In the genomic region with DNA sequence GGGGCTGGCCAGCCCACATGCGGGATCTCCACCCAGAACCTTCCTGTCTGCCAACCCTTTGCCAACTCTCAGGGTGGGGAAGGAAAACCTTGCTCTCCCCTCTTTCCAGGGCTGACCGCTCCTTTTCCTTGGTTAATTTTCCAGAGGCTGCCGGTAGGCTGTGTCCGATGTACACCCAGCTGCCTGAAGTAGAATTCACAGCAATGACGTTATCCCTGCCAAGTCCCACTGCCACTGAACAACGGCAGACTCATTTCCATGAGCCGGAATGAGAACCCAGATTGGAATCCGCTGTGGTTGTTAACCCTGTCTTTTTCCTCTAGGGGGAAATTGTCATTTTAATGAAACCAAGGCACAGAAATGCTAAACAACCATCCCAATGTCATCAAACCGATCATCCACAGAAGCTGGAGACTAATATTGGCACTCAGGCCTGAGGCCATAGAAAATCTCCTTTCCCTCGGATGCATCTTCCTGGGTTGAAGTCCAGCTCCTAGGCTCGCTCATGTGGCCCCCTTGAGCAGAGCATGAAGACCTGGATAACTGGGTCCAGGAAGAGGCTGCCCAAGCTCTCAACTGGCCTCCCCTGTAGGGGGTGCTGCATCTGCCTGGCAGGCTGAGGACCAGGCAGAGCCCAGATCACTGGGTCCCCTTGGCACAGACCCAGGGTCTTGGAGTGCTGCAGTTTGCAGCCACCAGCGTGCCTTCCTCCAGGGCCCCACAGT, we compare ENCODE assay signal across 1 cellular context.
A peak's percentile ranks its signal among the peaks of the same experiment; 100 is the strongest.
TF ChIP-seq lines count a peak whose summit lies in the region.

No MANE protein-coding gene starts in this region.

TF ChIP-seq in HepG2, 621 proteins besides CTCF, POLR2A, EP300 and RAD21 (continued from another document):
- TF ChIP-seq, protein P1, sequence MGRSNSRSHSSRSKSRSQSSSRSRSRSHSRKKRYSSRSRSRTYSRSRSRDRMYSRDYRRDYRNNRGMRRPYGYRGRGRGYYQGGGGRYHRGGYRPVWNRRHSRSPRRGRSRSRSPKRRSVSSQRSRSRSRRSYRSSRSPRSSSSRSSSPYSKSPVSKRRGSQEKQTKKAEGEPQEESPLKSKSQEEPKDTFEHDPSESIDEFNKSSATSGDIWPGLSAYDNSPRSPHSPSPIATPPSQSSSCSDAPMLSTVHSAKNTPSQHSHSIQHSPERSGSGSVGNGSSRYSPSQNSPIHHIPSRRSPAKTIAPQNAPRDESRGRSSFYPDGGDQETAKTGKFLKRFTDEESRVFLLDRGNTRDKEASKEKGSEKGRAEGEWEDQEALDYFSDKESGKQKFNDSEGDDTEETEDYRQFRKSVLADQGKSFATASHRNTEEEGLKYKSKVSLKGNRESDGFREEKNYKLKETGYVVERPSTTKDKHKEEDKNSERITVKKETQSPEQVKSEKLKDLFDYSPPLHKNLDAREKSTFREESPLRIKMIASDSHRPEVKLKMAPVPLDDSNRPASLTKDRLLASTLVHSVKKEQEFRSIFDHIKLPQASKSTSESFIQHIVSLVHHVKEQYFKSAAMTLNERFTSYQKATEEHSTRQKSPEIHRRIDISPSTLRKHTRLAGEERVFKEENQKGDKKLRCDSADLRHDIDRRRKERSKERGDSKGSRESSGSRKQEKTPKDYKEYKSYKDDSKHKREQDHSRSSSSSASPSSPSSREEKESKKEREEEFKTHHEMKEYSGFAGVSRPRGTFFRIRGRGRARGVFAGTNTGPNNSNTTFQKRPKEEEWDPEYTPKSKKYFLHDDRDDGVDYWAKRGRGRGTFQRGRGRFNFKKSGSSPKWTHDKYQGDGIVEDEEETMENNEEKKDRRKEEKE (IDR thresholded peaks at IDR 0.05), result no peak
- TF ChIP-seq CAMTA2 (CRISPR knock-in tag; IDR thresholded peaks at IDR 0.05; ENCODE audit: borderline replicate concordance) (no peak), POLR2AphosphoS5 (IDR thresholded peaks at IDR 0.05; ENCODE audit: low read depth, low read length) (no peak)
- TF ChIP-seq, protein P2, sequence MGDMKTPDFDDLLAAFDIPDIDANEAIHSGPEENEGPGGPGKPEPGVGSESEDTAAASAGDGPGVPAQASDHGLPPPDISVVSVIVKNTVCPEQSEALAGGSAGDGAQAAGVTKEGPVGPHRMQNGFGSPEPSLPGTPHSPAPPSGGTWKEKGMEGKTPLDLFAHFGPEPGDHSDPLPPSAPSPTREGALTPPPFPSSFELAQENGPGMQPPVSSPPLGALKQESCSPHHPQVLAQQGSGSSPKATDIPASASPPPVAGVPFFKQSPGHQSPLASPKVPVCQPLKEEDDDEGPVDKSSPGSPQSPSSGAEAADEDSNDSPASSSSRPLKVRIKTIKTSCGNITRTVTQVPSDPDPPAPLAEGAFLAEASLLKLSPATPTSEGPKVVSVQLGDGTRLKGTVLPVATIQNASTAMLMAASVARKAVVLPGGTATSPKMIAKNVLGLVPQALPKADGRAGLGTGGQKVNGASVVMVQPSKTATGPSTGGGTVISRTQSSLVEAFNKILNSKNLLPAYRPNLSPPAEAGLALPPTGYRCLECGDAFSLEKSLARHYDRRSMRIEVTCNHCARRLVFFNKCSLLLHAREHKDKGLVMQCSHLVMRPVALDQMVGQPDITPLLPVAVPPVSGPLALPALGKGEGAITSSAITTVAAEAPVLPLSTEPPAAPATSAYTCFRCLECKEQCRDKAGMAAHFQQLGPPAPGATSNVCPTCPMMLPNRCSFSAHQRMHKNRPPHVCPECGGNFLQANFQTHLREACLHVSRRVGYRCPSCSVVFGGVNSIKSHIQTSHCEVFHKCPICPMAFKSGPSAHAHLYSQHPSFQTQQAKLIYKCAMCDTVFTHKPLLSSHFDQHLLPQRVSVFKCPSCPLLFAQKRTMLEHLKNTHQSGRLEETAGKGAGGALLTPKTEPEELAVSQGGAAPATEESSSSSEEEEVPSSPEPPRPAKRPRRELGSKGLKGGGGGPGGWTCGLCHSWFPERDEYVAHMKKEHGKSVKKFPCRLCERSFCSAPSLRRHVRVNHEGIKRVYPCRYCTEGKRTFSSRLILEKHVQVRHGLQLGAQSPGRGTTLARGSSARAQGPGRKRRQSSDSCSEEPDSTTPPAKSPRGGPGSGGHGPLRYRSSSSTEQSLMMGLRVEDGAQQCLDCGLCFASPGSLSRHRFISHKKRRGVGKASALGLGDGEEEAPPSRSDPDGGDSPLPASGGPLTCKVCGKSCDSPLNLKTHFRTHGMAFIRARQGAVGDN (CRISPR knock-in tag; IDR thresholded peaks at IDR 0.05), result peak; percentile 11; the same call in 1 of the 2 replicates
